ENCODE assay signal across 1 cellular context in genomic region chr10:61454541-61454940, GRCh38.
TF ChIP-seq lines count a peak whose summit lies in the region.

No MANE protein-coding gene starts in this region.

TF ChIP-seq in GM23338, 12 proteins besides CTCF, POLR2A, EP300 and RAD21 (continued from another document):
- no peak for TF ChIP-seq ZNF462 (CRISPR knock-in tag; IDR thresholded peaks at IDR 0.05)
- no peak for TF ChIP-seq EZH2 (IDR thresholded peaks at IDR 0.05; ENCODE audit: low read depth, unreplicated experiment)
- no peak for TF ChIP-seq CREB1 (CRISPR knock-in tag; IDR thresholded peaks at IDR 0.05; ENCODE audit: low read depth)
- TF ChIP-seq NANOG (IDR thresholded peaks at IDR 0.05; ENCODE audit: borderline replicate concordance): no peak
- no peak for TF ChIP-seq POLR2AphosphoS5 (IDR thresholded peaks at IDR 0.05; ENCODE audit: low read depth)
